In genomic region chr1:242651817-242652216, GRCh38 we compare ENCODE assay signal across 10 cellular contexts.
DNase-seq lines count a peak whose midpoint lies in the region; ATAC-seq and TF ChIP-seq lines count a peak whose summit lies in the region.
"Had no signal": no experiment of that assay in that cellular context is flagged by ENCODE, and none has a peak within 500 bp of the region (broad histone marks: within the 10 kb centered on the region; RNA-seq: fewer than 3 reads in every experiment).

No MANE protein-coding gene starts in this region.

- no peak overlapping the region for H3K27ac ChIP-seq in C4-2B

- no peak for TF ChIP-seq POLR2A in erythroblast (IDR thresholded peaks at IDR 0.05; ENCODE audit: low read length)

- ATAC-seq in GM18867 (IDR thresholded peaks at IDR 0.05; ENCODE audit: unreplicated experiment) (no peak), HG03196 (IDR thresholded peaks at IDR 0.05; ENCODE audit: unreplicated experiment) (no peak)

- TF ChIP-seq CTCF in C4-2B (conservative IDR thresholded peaks at IDR 0.05), result peak; percentile 34
- TF ChIP-seq CTCF in GM10266 (IDR thresholded peaks at IDR 0.05; ENCODE audit: control insufficient read depth, insufficient read depth, low read depth, missing control alignments), result peak; percentile 43

- DNase-seq in GM10266 (ENCODE audit: extremely low spot score) (no peak), NCI-H69 (lab: John Stamatoyannopoulos, UW) (peak; percentile 54), erythroblast (lab: John Stamatoyannopoulos, UW) (peak; percentile 3 to 22), Ammon's horn (ENCODE audit: low spot score) (no peak), NCI-H1048 (lab: John Stamatoyannopoulos, UW) (no peak)
- DNase-seq: NCI-H1105, T-helper 1 cell had no signal

Comparison
In these comparisons a context has a peak if more than half of its experiments do, and no peak if none do; other contexts are left out.
1. DNase-seq: peak in NCI-H69 (single experiment) and erythroblast (2 of 2); none in GM10266 (single experiment), Ammon's horn (single experiment) and NCI-H1048 (single experiment).